Comparison of ENCODE assay signal across 12 cellular contexts in the genomic region with DNA sequence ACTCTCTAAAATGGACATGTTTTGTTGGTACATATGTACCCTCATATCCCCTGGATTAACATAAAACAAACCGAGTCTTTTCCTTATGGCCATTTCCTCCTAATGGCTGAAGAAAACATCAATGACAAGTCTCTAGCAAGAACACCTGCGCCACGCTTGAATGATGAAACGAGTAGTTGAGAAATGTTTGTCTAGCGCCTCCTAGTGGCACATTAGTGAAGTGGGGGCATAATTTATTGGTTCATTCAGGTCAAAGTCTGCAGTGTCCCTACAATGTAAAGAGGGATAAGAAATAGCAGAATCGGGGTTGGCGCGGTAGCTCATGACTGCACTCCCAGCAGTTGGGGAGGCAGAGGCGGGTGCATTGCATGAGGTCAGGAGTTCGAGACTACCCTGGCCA.
DNase-seq lines count a peak whose midpoint lies in the region; ATAC-seq and TF ChIP-seq lines count a peak whose summit lies in the region.
"Had no signal": no experiment of that assay in that cellular context is flagged by ENCODE, and none has a peak within 500 bp of the region (broad histone marks: within the 10 kb centered on the region; RNA-seq: fewer than 3 reads in every experiment).

No MANE protein-coding gene starts in this region.

- no peaks in the 10 kb centered on the region for H3K36me3 Mint-ChIP-seq in endothelial cell (ENCODE audit: low read depth, unreplicated experiment)

- H3K4me1 Mint-ChIP-seq in endothelial cell (ENCODE audit: unreplicated experiment): no peaks in the 10 kb centered on the region

- H3K4me3 ChIP-seq in AG10803 (ENCODE audit: low read length) (no peak overlapping the region), osteoblast (ENCODE audit: insufficient read depth, low read length) (no peak overlapping the region)
- H3K4me3 ChIP-seq: sigmoid colon, vagina had no signal

- peak; percentile 23 for TF ChIP-seq CTCF in AG10803 (conservative IDR thresholded peaks at IDR 0.05; ENCODE audit: low read length)
- TF ChIP-seq CTCF in osteoblast (IDR thresholded peaks at IDR 0.05; ENCODE audit: extremely low read depth, low read depth, low read length): no peak
- TF ChIP-seq CTCF in endothelial cell (IDR thresholded peaks at IDR 0.05; ENCODE audit: unreplicated experiment): no peak

- H3K27me3 ChIP-seq in osteoblast (ENCODE audit: insufficient read depth, low read length): no peaks in the 10 kb centered on the region
- H3K27me3 ChIP-seq: sigmoid colon, vagina had no signal

- H2AFZ ChIP-seq in osteoblast (ENCODE audit: low read length): no peak overlapping the region

- H3K27ac Mint-ChIP-seq in endothelial cell (ENCODE audit: unreplicated experiment): no peak overlapping the region

- no peaks in the 10 kb centered on the region for H3K9me3 ChIP-seq in osteoblast (ENCODE audit: low read depth, low read length)
- H3K9me3 ChIP-seq: sigmoid colon, vagina had no signal

- no peaks in the 10 kb centered on the region for H4K20me1 ChIP-seq in osteoblast (ENCODE audit: insufficient read depth, low read length)

- no peak for ATAC-seq in HG03439 (IDR thresholded peaks at IDR 0.05; ENCODE audit: unreplicated experiment)
- ATAC-seq: PC-3 had no signal

- peaks cover 5% of the 10 kb centered on the region for H3K9me3 Mint-ChIP-seq in endothelial cell (ENCODE audit: unreplicated experiment)

- H3K79me2 ChIP-seq in osteoblast (ENCODE audit: insufficient read depth, low read length): no peaks in the 10 kb centered on the region

- no peak overlapping the region for H3K27ac ChIP-seq in osteoblast (ENCODE audit: low read depth, low read length)
- H3K27ac ChIP-seq: sigmoid colon, vagina had no signal

- no peaks in the 10 kb centered on the region for H3K4me1 ChIP-seq in osteoblast (ENCODE audit: insufficient read depth, low read length)
- H3K4me1 ChIP-seq: sigmoid colon, vagina had no signal

- no peaks in the 10 kb centered on the region for H3K36me3 ChIP-seq in osteoblast (ENCODE audit: insufficient read depth, low read length)
- H3K36me3 ChIP-seq: sigmoid colon, vagina had no signal

- DNase-seq in AG10803 (ENCODE audit: low read depth): no peak
- peak; percentile 0 for DNase-seq in G401 (ENCODE audit: low spot score)
- peak; percentile 0 for DNase-seq in NCI-H69 (lab: John Stamatoyannopoulos, UW)
- peak; percentile 2 for DNase-seq in germinal center (ENCODE audit: low spot score)
- no peak for DNase-seq in osteoblast (ENCODE audit: insufficient read length, low spot score, missing footprints)
- no peak for DNase-seq in DMS 273 (lab: John Stamatoyannopoulos, UW; ENCODE audit: unreplicated experiment)
- no peak for DNase-seq in endothelial cell (ENCODE audit: low spot score)
- DNase-seq: NCI-H187, PC-3, sigmoid colon had no signal

- H3K4me3 Mint-ChIP-seq in endothelial cell (ENCODE audit: unreplicated experiment): no peak overlapping the region

- peaks cover 3% of the 10 kb centered on the region for H3K27me3 Mint-ChIP-seq in endothelial cell (ENCODE audit: unreplicated experiment)

- no peak overlapping the region for H3K4me2 ChIP-seq in osteoblast (ENCODE audit: insufficient read depth, low read length)

- in situ Hi-C loops in G401 (cut with HindIII; ENCODE audit: low sequenced_read_pairs): no loop called here

Comparison
In these comparisons a context has a peak if more than half of its experiments do, and no peak if none do; other contexts are left out.
1. DNase-seq: peak in G401 (single experiment), NCI-H69 (single experiment) and germinal center (single experiment); none in AG10803 (single experiment), osteoblast (single experiment), DMS 273 (single experiment) and endothelial cell (single experiment).